Comparison of ENCODE assay signal across 30 cellular contexts in the genomic region with DNA sequence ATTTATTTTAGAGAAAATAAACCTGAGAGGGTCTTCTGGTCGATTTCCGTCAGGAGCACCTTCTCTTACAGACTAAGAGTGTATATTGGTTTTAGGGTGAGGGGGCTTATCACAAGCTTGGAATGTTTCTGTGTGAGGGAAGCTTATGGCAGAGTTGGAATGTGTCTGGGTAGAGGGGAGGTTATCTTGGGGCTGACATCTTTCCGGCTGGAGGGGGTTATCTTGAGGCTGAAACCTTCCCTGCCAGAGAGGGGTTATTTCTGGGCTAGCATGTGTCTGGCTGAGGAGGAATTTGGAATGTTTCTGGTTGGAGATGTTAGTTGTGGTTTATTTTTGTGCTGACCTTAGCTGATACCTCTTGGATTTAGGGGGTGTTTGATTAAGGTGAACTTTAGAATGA.
"Had no signal": no experiment of that assay in that cellular context is flagged by ENCODE, and none has a peak within 500 bp of the region (broad histone marks: within the 10 kb centered on the region; RNA-seq: fewer than 3 reads in every experiment).

No MANE protein-coding gene starts in this region.

- H3K36me3 Mint-ChIP-seq: activated CD4-positive, alpha-beta memory T cell treated with anti-CD3 and anti-CD28 coated beads for 36 hours; activated naive CD4-positive, alpha-beta T cell treated with anti-CD3 and anti-CD28 coated beads, Interleukin-2, amount 50 U/mL, for 72 hours; brain; WTC11 had no signal

- H3K4me1 Mint-ChIP-seq: activated CD4-positive, alpha-beta T cell treated with anti-CD3 and anti-CD28 coated beads for 36 hours; activated CD4-positive, alpha-beta T cell treated with anti-CD3 and anti-CD28 coated beads, Interleukin-2, amount 10 ng/mL, durations not matched to agents 7 days and 5 days had no signal

- H3K9me3 Mint-ChIP-seq: brain, WTC11 had no signal

- DNase-seq: activated CD4-positive, alpha-beta memory T cell treated with anti-CD3 and anti-CD28 coated beads for 36 hours; activated CD4-positive, alpha-beta T cell treated with anti-CD3 and anti-CD28 coated beads for 36 hours; activated CD4-positive, alpha-beta T cell treated with anti-CD3 and anti-CD28 coated beads, Interleukin-2, amount 10 ng/mL, durations not matched to agents 7 days and 5 days; activated CD8-positive, alpha-beta memory T cell treated with anti-CD3 and anti-CD28 coated beads, Interleukin-2, amount 50 U/mL, for 4 hours; activated gamma-delta T cell treated with Interleukin-2 at 50 U/mL for 16 hours; activated naive CD4-positive, alpha-beta T cell treated with anti-CD3 and anti-CD28 coated beads for 36 hours; activated T-cell treated with anti-CD3 and anti-CD28 coated beads for 4 hours; activated T-cell treated with anti-CD3 and anti-CD28 coated beads, Interleukin-2, amount 50 U/mL, for 4 hours; adrenal gland; central memory CD4-positive, alpha-beta T cell; NCI-H1092 treated with DMSO at 0.1 percent for 48 hours; NCI-H1417 treated with DMSO at 0.1 percent for 48 hours; NCI-H187 treated with DMSO at 0.1 percent for 48 hours; NCI-H2081; NCI-H2171 treated with DMSO at 0.1 percent for 48 hours; NCI-H2227 treated with DMSO at 0.1 percent for 48 hours; NCI-H446 treated with DMSO at 0.1 percent for 48 hours; NCI-H524; NCI-H69; SHP77; SJCRH30; T1000 had no signal

- H3K27ac ChIP-seq: adrenal gland, KMS-11, SJCRH30, SK-N-MC had no signal

- H3K4me3 ChIP-seq: adrenal gland, SJCRH30, SK-N-MC had no signal

- H3K36me3 ChIP-seq: adrenal gland, SJCRH30 had no signal

- H3K27me3 Mint-ChIP-seq: activated CD4-positive, alpha-beta memory T cell treated with anti-CD3 and anti-CD28 coated beads for 36 hours; activated CD4-positive, alpha-beta T cell treated with anti-CD3 and anti-CD28 coated beads for 36 hours; activated CD4-positive, alpha-beta T cell treated with anti-CD3 and anti-CD28 coated beads, Interleukin-2, amount 10 ng/mL, durations not matched to agents 7 days and 5 days had no signal

- H3K9me3 ChIP-seq: adrenal gland, SJCRH30 had no signal

- H3K4me2 ChIP-seq: KMS-11 had no signal

- H3K4me3 Mint-ChIP-seq: activated CD4-positive, alpha-beta memory T cell treated with anti-CD3 and anti-CD28 coated beads for 36 hours; activated CD4-positive, alpha-beta T cell treated with anti-CD3 and anti-CD28 coated beads for 36 hours; activated CD4-positive, alpha-beta T cell treated with anti-CD3 and anti-CD28 coated beads, Interleukin-2, amount 10 ng/mL, durations not matched to agents 7 days and 5 days; activated naive CD4-positive, alpha-beta T cell treated with anti-CD3 and anti-CD28 coated beads for 36 hours; activated T-cell treated with anti-CD3 and anti-CD28 coated beads, Interleukin-2, amount 50 U/mL, for 4 hours; activated T-helper 1 cell treated with anti-CD3 and anti-CD28 coated beads, Interleukin-12 subunit alpha, Interleukin-12 subunit beta, Interleukin-2, Interleukin-4 antibody, amounts not matched to agents 30 ng/mL and 10 ng/mL and 1 ng/mL, durations not matched to agents 14 hours and 24 hours and 36 hours; brain; WTC11 had no signal

- H3K9ac ChIP-seq: KMS-11 had no signal

- H3K27ac Mint-ChIP-seq: activated CD4-positive, alpha-beta memory T cell treated with anti-CD3 and anti-CD28 coated beads for 36 hours; activated CD4-positive, alpha-beta T cell treated with anti-CD3 and anti-CD28 coated beads for 36 hours; activated CD4-positive, alpha-beta T cell treated with anti-CD3 and anti-CD28 coated beads, Interleukin-2, amount 10 ng/mL, durations not matched to agents 7 days and 5 days; activated naive CD4-positive, alpha-beta T cell treated with anti-CD3 and anti-CD28 coated beads for 36 hours; activated naive CD4-positive, alpha-beta T cell treated with anti-CD3 and anti-CD28 coated beads, Interleukin-2, amount 50 U/mL, for 72 hours; activated T-helper 1 cell treated with anti-CD3 and anti-CD28 coated beads, Interleukin-12 subunit alpha, Interleukin-12 subunit beta, Interleukin-2, Interleukin-4 antibody, amounts not matched to agents 30 ng/mL and 10 ng/mL and 1 ng/mL, durations not matched to agents 14 hours and 24 hours and 36 hours; brain; WTC11 had no signal

- H3K27me3 ChIP-seq: adrenal gland, SJCRH30 had no signal

- ATAC-seq: activated CD4-positive, alpha-beta T cell treated with anti-CD3 and anti-CD28 coated beads for 36 hours; activated CD4-positive, CD25-positive, alpha-beta regulatory T cell treated with anti-CD3 and anti-CD28 coated beads, Interleukin-2, amount 50 U/mL, for 24 hours; activated naive CD4-positive, alpha-beta T cell treated with anti-CD3 and anti-CD28 coated beads, Interleukin-2, amount 50 U/mL, for 72 hours; activated T-cell treated with anti-CD3 and anti-CD28 coated beads, Interleukin-2, amount 50 U/mL, for 4 hours; Panc1; WTC11 had no signal

- H3K4me1 ChIP-seq: adrenal gland, SJCRH30 had no signal
